7 cellular contexts compared by ENCODE assay signal in genomic region chr14:91510171-91511013, GRCh38.
DNase-seq lines count a peak whose midpoint lies in the region; ATAC-seq and TF ChIP-seq lines count a peak whose summit lies in the region.

Gene PPP4R3A, minus strand, starts transcription at chr14:91510310. Its CDS starts 663 bp downstream, at chr14:91509647.

- DNase-seq in NCI-H2081 (lab: John Stamatoyannopoulos, UW): peak; percentile 97 to 98
- DNase-seq in T1000 (lab: John Stamatoyannopoulos, UW): peak; percentile 89
- peak; percentile 99 for DNase-seq in astrocyte of the hippocampus (ENCODE audit: low read depth, low spot score)
- peak; percentile 93 to 94 for DNase-seq in hippocampal formation (lab: John Stamatoyannopoulos, UW)
- DNase-seq in retinal pigment epithelial cell (ENCODE audit: low read depth): peak; percentile 88

- peak; percentile 66 for ATAC-seq in GM18508 (IDR thresholded peaks at IDR 0.05; ENCODE audit: insufficient read depth, unreplicated experiment)
- peak; percentile 74 for ATAC-seq in HG03025 (IDR thresholded peaks at IDR 0.05; ENCODE audit: low FRiP score, unreplicated experiment)

- no peak for TF ChIP-seq CTCF in retinal pigment epithelial cell (conservative IDR thresholded peaks at IDR 0.05; ENCODE audit: low read depth, low read length)

- H3K4me3 ChIP-seq in retinal pigment epithelial cell (ENCODE audit: low read length): peak within 1 kb of the TSS; percentile 69

Comparison
In these comparisons a context has a peak if more than half of its experiments do, and no peak if none do; other contexts are left out.
1. Peak in every context shown above with its lines: DNase-seq, ATAC-seq and H3K4me3 ChIP-seq.